1 cellular context compared by ENCODE assay signal in genomic region chrX:55118574-55118973, GRCh38.
TF ChIP-seq lines count a peak whose summit lies in the region.

No MANE protein-coding gene starts in this region.

TF ChIP-seq in endothelial cell of umbilical vein, 7 proteins besides CTCF, POLR2A, EP300 and RAD21:
- TF ChIP-seq POLR2AphosphoS5 (IDR thresholded peaks at IDR 0.05; ENCODE audit: insufficient read depth, low read depth, low read length): no peak
- TF ChIP-seq JUN (IDR thresholded peaks at IDR 0.05; ENCODE audit: borderline replicate concordance, insufficient read depth, insufficient read length, low read depth): no peak
- no peak for TF ChIP-seq GATA2 (IDR thresholded peaks at IDR 0.05; ENCODE audit: insufficient read depth, insufficient read length, low read depth, low read length)
- no peak for TF ChIP-seq MAX (IDR thresholded peaks at IDR 0.05; ENCODE audit: insufficient read depth, insufficient read length)
- TF ChIP-seq EZH2 (IDR thresholded peaks at IDR 0.05; ENCODE audit: borderline replicate concordance, low read depth, low read length, severe bottlenecking): no peak
- no peak for TF ChIP-seq FOS (IDR thresholded peaks at IDR 0.05; ENCODE audit: borderline replicate concordance, insufficient read depth, low read length)
- TF ChIP-seq MYC (IDR thresholded peaks at IDR 0.05; ENCODE audit: low read depth, low read length): no peak
